In the genomic region with DNA sequence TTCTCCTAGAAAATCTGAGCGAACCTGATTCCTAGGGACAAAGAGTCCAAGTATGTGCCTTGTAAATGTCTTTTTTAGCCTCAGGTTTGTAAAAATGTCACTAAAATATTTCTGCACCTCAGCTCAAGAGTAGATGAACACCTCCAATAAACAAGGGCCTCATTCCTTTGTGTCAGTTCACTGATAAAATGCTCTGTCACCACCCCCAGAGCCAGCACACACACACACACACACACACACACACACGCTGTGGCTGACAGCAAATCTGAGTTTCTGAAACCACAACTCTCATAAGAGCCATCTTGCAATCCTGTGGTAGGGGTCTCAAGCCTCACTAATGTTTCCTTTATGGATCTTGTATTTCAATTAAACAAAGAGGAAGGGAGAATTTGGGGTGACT, we compare ENCODE assay signal across 14 cellular contexts.
"Had no signal": no experiment of that assay in that cellular context is flagged by ENCODE, and none has a peak within 500 bp of the region (broad histone marks: within the 10 kb centered on the region; RNA-seq: fewer than 3 reads in every experiment).

No MANE protein-coding gene starts in this region.

- H3K36me3 ChIP-seq: ascending aorta, right lobe of liver, transverse colon had no signal

- ATAC-seq: activated CD8-positive, alpha-beta T cell treated with anti-CD3 and anti-CD28 coated beads for 36 hours; activated T-cell treated with anti-CD3 and anti-CD28 coated beads, Interleukin-2, amount 50 U/mL, for 72 hours; effector memory CD8-positive, alpha-beta T cell; right lobe of liver; stimulated activated naive B cell treated with anti-CD40 and anti-IgM and Interleukin-4, amounts not matched to agents 10 μg/mL and 1 μg/mL and 100 μg/mL, for 72 hours had no signal

- H3K4me3 Mint-ChIP-seq: activated CD8-positive, alpha-beta T cell treated with anti-CD3 and anti-CD28 coated beads for 36 hours; activated naive CD8-positive, alpha-beta T cell treated with anti-CD3 and anti-CD28 coated beads, Interleukin-2, amount 10 ng/mL, durations not matched to agents 7 days and 5 days; activated T-cell treated with anti-CD3 and anti-CD28 coated beads, Interleukin-2, amount 50 U/mL, for 72 hours; central memory CD8-positive, alpha-beta T cell; dendritic cell treated with granulocyte-macrophage colony-stimulating factor and Interleukin-4, amounts not matched to agents 40 ng/mL and 50 ng/mL, for 4 days; effector memory CD8-positive, alpha-beta T cell; stimulated activated naive B cell treated with anti-CD40 and anti-IgM and Interleukin-4, amounts not matched to agents 10 μg/mL and 1 μg/mL and 100 μg/mL, for 72 hours had no signal

- H3K27me3 Mint-ChIP-seq: activated CD8-positive, alpha-beta T cell treated with anti-CD3 and anti-CD28 coated beads for 36 hours; activated naive CD8-positive, alpha-beta T cell treated with anti-CD3 and anti-CD28 coated beads, Interleukin-2, amount 10 ng/mL, durations not matched to agents 7 days and 5 days; central memory CD8-positive, alpha-beta T cell; dendritic cell treated with granulocyte-macrophage colony-stimulating factor and Interleukin-4, amounts not matched to agents 40 ng/mL and 50 ng/mL, for 4 days had no signal

- H3K4me3 ChIP-seq: ascending aorta, right lobe of liver, transverse colon had no signal

- H3K27me3 ChIP-seq: ascending aorta, right lobe of liver, transverse colon had no signal

- DNase-seq: activated CD4-positive, alpha-beta T cell treated with anti-CD3 and anti-CD28 coated beads for 1 hour; activated CD8-positive, alpha-beta memory T cell treated with anti-CD3 and anti-CD28 coated beads, Interleukin-2, amount 50 U/mL, for 4 hours; activated CD8-positive, alpha-beta T cell treated with anti-CD3 and anti-CD28 coated beads for 36 hours; activated naive CD8-positive, alpha-beta T cell treated with anti-CD3 and anti-CD28 coated beads, Interleukin-2, amount 10 ng/mL, durations not matched to agents 7 days and 5 days; activated T-cell treated with anti-CD3 and anti-CD28 coated beads, Interleukin-2, amount 50 U/mL, for 72 hours; effector memory CD8-positive, alpha-beta T cell; right lobe of liver; stimulated activated CD4-positive, alpha-beta T cell treated with anti-CD3 and anti-CD28 coated beads, Interleukin-2, amount 100 ng/mL, for 24 hours; stimulated activated naive B cell treated with anti-CD40 and anti-IgM and Interleukin-4, amounts not matched to agents 10 μg/mL and 1 μg/mL and 100 μg/mL, for 72 hours; transverse colon had no signal

- H3K4me1 Mint-ChIP-seq: activated naive CD8-positive, alpha-beta T cell treated with anti-CD3 and anti-CD28 coated beads, Interleukin-2, amount 10 ng/mL, durations not matched to agents 7 days and 5 days; central memory CD8-positive, alpha-beta T cell; stimulated activated naive B cell treated with anti-CD40 and anti-IgM and Interleukin-4, amounts not matched to agents 10 μg/mL and 1 μg/mL and 100 μg/mL, for 72 hours had no signal

- H3K9me3 Mint-ChIP-seq: activated CD8-positive, alpha-beta T cell treated with anti-CD3 and anti-CD28 coated beads for 36 hours; activated naive CD8-positive, alpha-beta T cell treated with anti-CD3 and anti-CD28 coated beads, Interleukin-2, amount 10 ng/mL, durations not matched to agents 7 days and 5 days; dendritic cell treated with granulocyte-macrophage colony-stimulating factor and Interleukin-4, amounts not matched to agents 40 ng/mL and 50 ng/mL, for 4 days had no signal

- H3K4me1 ChIP-seq: ascending aorta, right lobe of liver, transverse colon had no signal

- H3K27ac ChIP-seq: ascending aorta, epithelial cell of prostate, right lobe of liver had no signal

- H3K9me3 ChIP-seq: ascending aorta, right lobe of liver, transverse colon had no signal

- H3K27ac Mint-ChIP-seq: activated CD8-positive, alpha-beta T cell treated with anti-CD3 and anti-CD28 coated beads for 36 hours; activated naive CD8-positive, alpha-beta T cell treated with anti-CD3 and anti-CD28 coated beads, Interleukin-2, amount 10 ng/mL, durations not matched to agents 7 days and 5 days; activated T-cell treated with anti-CD3 and anti-CD28 coated beads, Interleukin-2, amount 50 U/mL, for 72 hours; dendritic cell treated with granulocyte-macrophage colony-stimulating factor and Interleukin-4, amounts not matched to agents 40 ng/mL and 50 ng/mL, for 4 days; effector memory CD8-positive, alpha-beta T cell; stimulated activated naive B cell treated with anti-CD40 and anti-IgM and Interleukin-4, amounts not matched to agents 10 μg/mL and 1 μg/mL and 100 μg/mL, for 72 hours had no signal

- H3K36me3 Mint-ChIP-seq: activated naive CD8-positive, alpha-beta T cell treated with anti-CD3 and anti-CD28 coated beads, Interleukin-2, amount 10 ng/mL, durations not matched to agents 7 days and 5 days; stimulated activated naive B cell treated with anti-CD40 and anti-IgM and Interleukin-4, amounts not matched to agents 10 μg/mL and 1 μg/mL and 100 μg/mL, for 72 hours had no signal
